1 cellular context compared by ENCODE assay signal in genomic region chr12:111636209-111636928, GRCh38.
TF ChIP-seq lines count a peak whose summit lies in the region.

No MANE protein-coding gene starts in this region.

TF ChIP-seq in K562, 482 proteins besides CTCF, POLR2A, EP300 and RAD21 (continued from another document and continues in another):
- TF ChIP-seq MNT (conservative IDR thresholded peaks at IDR 0.05) (peak; percentile 94 to 95), GTF3C2 (IDR thresholded peaks at IDR 0.05; ENCODE audit: borderline replicate concordance, extremely low read depth, insufficient read length) (no peak), RFX1 (IDR thresholded peaks at IDR 0.05) (no peak), GMEB1 (CRISPR knock-in tag; IDR thresholded peaks at IDR 0.05) (no peak), TAF15 (IDR thresholded peaks at IDR 0.05; ENCODE audit: low read depth, low read length) (no peak), ARID4B (CRISPR knock-in tag; IDR thresholded peaks at IDR 0.05) (no peak), E2F5 (CRISPR knock-in tag; IDR thresholded peaks at IDR 0.05) (no peak), POLR2B (IDR thresholded peaks at IDR 0.05; ENCODE audit: low read depth, partially characterized antibody) (no peak), BCLAF1 (IDR thresholded peaks at IDR 0.05; ENCODE audit: borderline replicate concordance in 1 of 2, control insufficient read depth in 1 of 2, low read depth in 2 of 2, low read length in 1 of 2) (peak in 1 of 2 experiments; percentile 27; a peak in 1 of 4 replicates), KDM2B (CRISPR knock-in tag; IDR thresholded peaks at IDR 0.05) (no peak), ZNF23 (CRISPR knock-in tag; IDR thresholded peaks at IDR 0.05) (no peak), RFX7 (CRISPR knock-in tag; IDR thresholded peaks at IDR 0.05) (no peak), MTA3 (IDR thresholded peaks at IDR 0.05; ENCODE audit: borderline replicate concordance) (0 out of 2 replicates have a peak, but pooled peaks have one; percentile 49), GTF2E2 (tag; IDR thresholded peaks at IDR 0.05) (no peak), NONO (IDR thresholded peaks at IDR 0.05; ENCODE audit: low read depth in 2 of 2, low read length in 1 of 2) (0 out of 4 replicates have a peak, but pooled peaks of 1 of the 2 experiments have one; percentile 10), E2F4 (CRISPR knock-in tag; IDR thresholded peaks at IDR 0.05; ENCODE audit: low read depth) (no peak; the same call in 1 of the 2 replicates), IFI16 (CRISPR knock-in tag; IDR thresholded peaks at IDR 0.05) (no peak), JUNB (CRISPR knock-in tag; conservative IDR thresholded peaks at IDR 0.05) (no peak), BACH1 (tag; IDR thresholded peaks at IDR 0.05) (no peak), TRIM24 (IDR thresholded peaks at IDR 0.05) (no peak), POLR2G (IDR thresholded peaks at IDR 0.05; ENCODE audit: low read depth, low read length) (peak; percentile 45; the same call in 1 of the 2 replicates), MED1 (CRISPR knock-in tag; IDR thresholded peaks at IDR 0.05; ENCODE audit: borderline replicate concordance) (no peak), ZBTB49 (CRISPR knock-in tag; IDR thresholded peaks at IDR 0.05; ENCODE audit: borderline replicate concordance) (no peak), CLOCK (CRISPR knock-in tag; IDR thresholded peaks at IDR 0.05; ENCODE audit: borderline replicate concordance) (no peak), MEF2D (tag; conservative IDR thresholded peaks at IDR 0.05; ENCODE audit: low read depth) (no peak), CHD2 (IDR thresholded peaks at IDR 0.05; ENCODE audit: low read depth, low read length) (no peak), MEIS2 (IDR thresholded peaks at IDR 0.05; ENCODE audit: partially characterized antibody) (no peak), EP400 (IDR thresholded peaks at IDR 0.05) (peak; percentile 92), CREB3 (tag; conservative IDR thresholded peaks at IDR 0.05; ENCODE audit: low read depth) (peak; percentile 87), ARNT (IDR thresholded peaks at IDR 0.05) (no peak), MBD2 (IDR thresholded peaks at IDR 0.05; ENCODE audit: borderline replicate concordance, low read depth) (peak; percentile 7; the same call in 1 of the 2 replicates), ZNF77 (CRISPR knock-in tag; IDR thresholded peaks at IDR 0.05) (no peak), ZNF431 (CRISPR knock-in tag; IDR thresholded peaks at IDR 0.05) (peak; percentile 70; the same call in 1 of the 2 replicates), BDP1 (IDR thresholded peaks at IDR 0.05; ENCODE audit: insufficient read depth, insufficient read length) (no peak), SIN3B (IDR thresholded peaks at IDR 0.05; ENCODE audit: low read depth) (no peak)
